Comparison of ENCODE assay signal across 19 cellular contexts in genomic region chr5:101160002-101160401, GRCh38.
A peak's percentile ranks its signal among the peaks of the same experiment; 100 is the strongest.
DNase-seq lines count a peak whose midpoint lies in the region; ATAC-seq, FAIRE-seq and TF ChIP-seq lines count a peak whose summit lies in the region.
"Had no signal": no experiment of that assay in that cellular context is flagged by ENCODE, and none has a peak within 500 bp of the region (broad histone marks: within the 10 kb centered on the region; RNA-seq: fewer than 3 reads in every experiment).

No MANE protein-coding gene starts in this region.

- H3K27ac Mint-ChIP-seq in effector memory CD8-positive, alpha-beta T cell: no peak overlapping the region
- H3K27ac Mint-ChIP-seq: CD8-positive, alpha-beta T cell had no signal

- no peak for ATAC-seq in effector memory CD8-positive, alpha-beta T cell (replicated peaks)
- ATAC-seq: CD8-positive, alpha-beta T cell; SK-N-SH treated with all-trans-retinoic acid at 6 μM for 48 hours had no signal

- H3K4me1 Mint-ChIP-seq in effector memory CD8-positive, alpha-beta T cell (ENCODE audit: low read depth in 2 of 2): no peaks in the 10 kb centered on the region

- TF ChIP-seq CTCF in D721Med (IDR thresholded peaks at IDR 0.05; ENCODE audit: insufficient read depth, missing control alignments): no peak

- peaks cover 2% of the 10 kb centered on the region for H3K36me3 Mint-ChIP-seq in effector memory CD8-positive, alpha-beta T cell (ENCODE audit: insufficient read depth)
- H3K36me3 Mint-ChIP-seq: CD8-positive, alpha-beta T cell had no signal

- H3K9me3 Mint-ChIP-seq in effector memory CD8-positive, alpha-beta T cell: peaks cover 0 to 9% of the 10 kb centered on the region in 2 donors
- H3K9me3 Mint-ChIP-seq: CD8-positive, alpha-beta T cell had no signal

- peaks cover 0 to 14% of the 10 kb centered on the region in 2 donors for H3K27me3 Mint-ChIP-seq in effector memory CD8-positive, alpha-beta T cell

- H3K4me3 Mint-ChIP-seq in effector memory CD8-positive, alpha-beta T cell: no peak overlapping the region
- H3K4me3 Mint-ChIP-seq: CD8-positive, alpha-beta T cell had no signal

- DNase-seq in D721Med (ENCODE audit: insufficient read length, low spot score) (no peak), astrocyte of the hippocampus (ENCODE audit: low read depth, low spot score) (peak; percentile 10), inferior parietal cortex (ENCODE audit: extremely low spot score) (peak; percentile 49), renal cortical epithelial cell (ENCODE audit: low read depth) (peak; percentile 1), mesenteric fat pad (ENCODE audit: low spot score) (no peak), erythroblast (lab: John Stamatoyannopoulos, UW) (no peak)
- no peak for DNase-seq in effector memory CD8-positive, alpha-beta T cell
- DNase-seq: CD8-positive, alpha-beta T cell; GF-D8; KBM-7; NCI-H1048; NCI-H1436 treated with DMSO at 0.1 percent for 48 hours; NCI-H2029 treated with DMSO at 0.1 percent for 48 hours; NCI-H2227 treated with DMSO at 0.1 percent for 48 hours; NCI-H524; SHP77 had no signal

- peak; percentile 51 for FAIRE-seq in D721Med (lab: Jason Lieb, UNC)
- FAIRE-seq: GM12891, H1 had no signal

- TF ChIP-seq POLR2A in erythroblast (IDR thresholded peaks at IDR 0.05; ENCODE audit: low read length): no peak

Comparison
In these comparisons a context has a peak if more than half of its experiments do, and no peak if none do; other contexts are left out.
1. DNase-seq: peak in astrocyte of the hippocampus (single experiment), inferior parietal cortex (single experiment) and renal cortical epithelial cell (single experiment); none in D721Med (single experiment), effector memory CD8-positive, alpha-beta T cell (0 of 3), mesenteric fat pad (single experiment) and erythroblast (0 of 2).